Comparison of ENCODE assay signal across 16 cellular contexts in genomic region chrX:148517191-148517590, GRCh38. TPM values are rescaled to one million over a fixed set of nuclear protein-coding genes. Genes with fewer than 3 reads are reported as not detected.
A peak's percentile ranks its signal among the peaks of the same experiment; 100 is the strongest.
DNase-seq lines count a peak whose midpoint lies in the region; TF ChIP-seq lines count a peak whose summit lies in the region.
"Had no signal": no experiment of that assay in that cellular context is flagged by ENCODE, and none has a peak within 500 bp of the region (broad histone marks: within the 10 kb centered on the region; RNA-seq: fewer than 3 reads in every experiment).

No MANE protein-coding gene starts in this region.

- no peaks in the 10 kb centered on the region for H3K27me3 ChIP-seq in Karpas-422 (ENCODE audit: low read length)
- H3K27me3 ChIP-seq in SU-DHL-6 (ENCODE audit: low read length) = no peaks in the 10 kb centered on the region
- H3K27me3 ChIP-seq: BE2C had no signal

- H3K36me3 ChIP-seq in Karpas-422 (ENCODE audit: insufficient read depth, low read length) = no peaks in the 10 kb centered on the region
- no peaks in the 10 kb centered on the region for H3K36me3 ChIP-seq in SU-DHL-6 (ENCODE audit: low read length)
- H3K36me3 ChIP-seq: BE2C had no signal

- H3F3A ChIP-seq in SU-DHL-6 (ENCODE audit: insufficient read depth) = peaks cover 37% of the 10 kb centered on the region

- H3K4me1 ChIP-seq in Karpas-422 (ENCODE audit: low read length) = peaks cover 98% of the 10 kb centered on the region
- H3K4me1 ChIP-seq: BE2C had no signal

- H3K9me3 ChIP-seq in Karpas-422 (ENCODE audit: low read length) (no peaks in the 10 kb centered on the region), SU-DHL-6 (ENCODE audit: insufficient read depth, low read length) (no peaks in the 10 kb centered on the region)
- H3K9me3 ChIP-seq: BE2C had no signal

- no peak overlapping the region for H3K4me3 ChIP-seq in AG10803 (ENCODE audit: low read length)
- no peak overlapping the region for H3K4me3 ChIP-seq in Karpas-422 (ENCODE audit: low read length)
- H3K4me3 ChIP-seq in SU-DHL-6 (ENCODE audit: insufficient read depth, low read length, poor library complexity, severe bottlenecking) = no peak overlapping the region

- H2AFZ ChIP-seq in Karpas-422 (ENCODE audit: low read length) (no peak overlapping the region), SU-DHL-6 (ENCODE audit: low read depth, low read length, severe bottlenecking) (no peak overlapping the region)

- no peaks in the 10 kb centered on the region for H4K20me1 ChIP-seq in Karpas-422 (ENCODE audit: insufficient read depth, low read depth, low read length)
- H4K20me1 ChIP-seq in SU-DHL-6 (ENCODE audit: low read depth, low read length) = no peaks in the 10 kb centered on the region

- H3K9me2 ChIP-seq in Karpas-422 (replicated peaks; ENCODE audit: insufficient read depth, low read length) (no peaks in the 10 kb centered on the region), SU-DHL-6 (replicated peaks; ENCODE audit: insufficient read depth, low read length) (no peaks in the 10 kb centered on the region)

- H3K27ac ChIP-seq in Karpas-422 (ENCODE audit: low read length) = peak overlapping the region; percentile 99
- H3K27ac ChIP-seq in SU-DHL-6 (ENCODE audit: low read depth, low read length) = peak overlapping the region; percentile 96; the same call in 1 of the 2 replicates

- TF ChIP-seq CTCF in AG10803 (conservative IDR thresholded peaks at IDR 0.05; ENCODE audit: low read length) (no peak), SU-DHL-6 (IDR thresholded peaks at IDR 0.05; ENCODE audit: insufficient read depth, low read length, poor library complexity, severe bottlenecking) (no peak)

- H3K79me2 ChIP-seq in Karpas-422 (ENCODE audit: low read length) = peaks cover 91% of the 10 kb centered on the region
- H3K79me2 ChIP-seq in SU-DHL-6 (ENCODE audit: insufficient read depth, low read length) = peaks cover 96% of the 10 kb centered on the region

- H3K9ac ChIP-seq in Karpas-422 (ENCODE audit: low read length) (no peak overlapping the region), SU-DHL-6 (ENCODE audit: low read length) (no peak overlapping the region)

- DNase-seq in AG10803 (ENCODE audit: low read depth) (peak; percentile 36), Karpas-422 (no peak), kidney tubule cell (ENCODE audit: low spot score) (peak; percentile 40), GF-D8 (lab: John Stamatoyannopoulos, UW) (no peak)
- DNase-seq in activated T-cell treated with anti-CD3 and anti-CD28 coated beads, Interleukin-2, amount 50 U/mL, for 1 hour = no peak
- no peak for DNase-seq in activated CD4-positive, alpha-beta T cell treated with anti-CD3 and anti-CD28 coated beads, Interleukin-2, amount 50 U/mL, for 48 hours
- DNase-seq: ACHN; BE2C; CD8-positive, alpha-beta T cell; EL; H9; Kasumi-1; NCI-H1048; NCI-H446; SIG-M5 had no signal

- H3K4me2 ChIP-seq in Karpas-422 (ENCODE audit: low read depth, low read length, poor library complexity, severe bottlenecking) (peak overlapping the region; percentile 25), SU-DHL-6 (ENCODE audit: low read depth, low read length, poor library complexity, severe bottlenecking) (peak overlapping the region; percentile 23)

RNA-seq across cellular contexts. Expression of gene AFF2, which starts 16.8 kb away (rescaled TPM):
- total RNA-seq in Karpas-422 (2014; rRNA removed; shearing (Covaris generic); ENCODE audit: low replicate concordance) = 80.7 and 231 TPM in 2 replicates

Comparison
In these comparisons a context has a peak if more than half of its experiments do, and no peak if none do; other contexts are left out.
1. DNase-seq: peak in AG10803 (single experiment) and kidney tubule cell (single experiment); none in Karpas-422 (single experiment), activated T-cell treated with anti-CD3 and anti-CD28 coated beads, Interleukin-2, amount 50 U/mL, for 1 hour (single experiment), activated CD4-positive, alpha-beta T cell treated with anti-CD3 and anti-CD28 coated beads, Interleukin-2, amount 50 U/mL, for 48 hours (0 of 2) and GF-D8 (single experiment).